Comparison of ENCODE assay signal across 12 cellular contexts in genomic region chr17:42522263-42522790, GRCh38. TPM values are rescaled to one million over a fixed set of nuclear protein-coding genes. Genes with fewer than 3 reads are reported as not detected.
DNase-seq lines count a peak whose midpoint lies in the region; ATAC-seq and TF ChIP-seq lines count a peak whose summit lies in the region.
"Had no signal": no experiment of that assay in that cellular context is flagged by ENCODE, and none has a peak within 500 bp of the region (broad histone marks: within the 10 kb centered on the region; RNA-seq: fewer than 3 reads in every experiment).

No MANE protein-coding gene starts in this region.

- H3K4me3 Mint-ChIP-seq in neural progenitor cell: no peak overlapping the region
- H3K4me3 Mint-ChIP-seq in T-helper 2 cell treated with Interferon-gamma antibody and Interleukin-4, amounts not matched to agents 5 μg/mL and 100 μg/mL, for 36 hours: no peak overlapping the region
- H3K4me3 Mint-ChIP-seq: activated naive CD8-positive, alpha-beta T cell treated with anti-CD3 and anti-CD28 coated beads, Interleukin-2, amount 50 U/mL, for 24 hours; CD4-positive, alpha-beta memory T cell had no signal

- H3K9me3 Mint-ChIP-seq in neural progenitor cell: no peaks in the 10 kb centered on the region
- no peaks in the 10 kb centered on the region for H3K9me3 Mint-ChIP-seq in T-helper 2 cell treated with Interferon-gamma antibody and Interleukin-4, amounts not matched to agents 5 μg/mL and 100 μg/mL, for 36 hours
- H3K9me3 Mint-ChIP-seq: activated naive CD8-positive, alpha-beta T cell treated with anti-CD3 and anti-CD28 coated beads, Interleukin-2, amount 50 U/mL, for 24 hours; CD4-positive, alpha-beta memory T cell had no signal

- no peak overlapping the region for H3K9ac ChIP-seq in neural progenitor cell

- ATAC-seq in thoracic aorta (ENCODE audit: insufficient number of reproducible peaks, low FRiP score, low read depth) (no peak), GM18498 (IDR thresholded peaks at IDR 0.05; ENCODE audit: unreplicated experiment) (no peak)
- ATAC-seq: activated naive CD8-positive, alpha-beta T cell treated with anti-CD3 and anti-CD28 coated beads, Interleukin-2, amount 50 U/mL, for 24 hours; mucosa of descending colon had no signal

- H3K27me3 ChIP-seq in SJSA1 (replicated peaks) (no peaks in the 10 kb centered on the region), esophagus (ENCODE audit: control insufficient read depth in 1 of 2, insufficient read depth in 2 of 2, low read length in 2 of 2) (no peaks in the 10 kb centered on the region), neural progenitor cell (no peaks in the 10 kb centered on the region), thoracic aorta (replicated peaks; ENCODE audit: insufficient read depth) (no peaks in the 10 kb centered on the region)

- H4K20me1 ChIP-seq in neural progenitor cell (ENCODE audit: low read depth): no peaks in the 10 kb centered on the region

- H3K36me3 ChIP-seq in SJSA1 (peaks cover 13% of the 10 kb centered on the region), esophagus (ENCODE audit: control insufficient read depth in 2 of 2, insufficient read depth in 2 of 2, low read length in 1 of 2) (peaks cover 0 to 10% of the 10 kb centered on the region in 2 donors), neural progenitor cell (no peaks in the 10 kb centered on the region), thoracic aorta (no peaks in the 10 kb centered on the region)

- TF ChIP-seq CTCF in neural progenitor cell (IDR thresholded peaks at IDR 0.05) (no peak), thoracic aorta (IDR thresholded peaks at IDR 0.05) (no peak)

- H3K27ac Mint-ChIP-seq in neural progenitor cell: peak overlapping the region; percentile 100
- no peak overlapping the region for H3K27ac Mint-ChIP-seq in T-helper 2 cell treated with Interferon-gamma antibody and Interleukin-4, amounts not matched to agents 5 μg/mL and 100 μg/mL, for 36 hours
- H3K27ac Mint-ChIP-seq: activated naive CD8-positive, alpha-beta T cell treated with anti-CD3 and anti-CD28 coated beads, Interleukin-2, amount 50 U/mL, for 24 hours had no signal

- WGBS in esophagus, 2 donors: 77 to 80% methylated on average over 9 of the region's 9 CpGs

- no peak overlapping the region for H2AFZ ChIP-seq in neural progenitor cell (replicated peaks)

- H3K27me3 Mint-ChIP-seq in neural progenitor cell (ENCODE audit: insufficient read depth, low read depth): peaks cover 10% of the 10 kb centered on the region
- H3K27me3 Mint-ChIP-seq in T-helper 2 cell treated with Interferon-gamma antibody and Interleukin-4, amounts not matched to agents 5 μg/mL and 100 μg/mL, for 36 hours (ENCODE audit: low read depth): peaks cover 8% of the 10 kb centered on the region
- H3K27me3 Mint-ChIP-seq: CD4-positive, alpha-beta memory T cell had no signal

- H3F3A ChIP-seq in neural progenitor cell (ENCODE audit: low read depth): peaks cover 17% of the 10 kb centered on the region

- H3K79me2 ChIP-seq in neural progenitor cell (ENCODE audit: low read depth): no peaks in the 10 kb centered on the region

- peaks cover 69% of the 10 kb centered on the region for H3K4me1 Mint-ChIP-seq in neural progenitor cell
- H3K4me1 Mint-ChIP-seq in T-helper 2 cell treated with Interferon-gamma antibody and Interleukin-4, amounts not matched to agents 5 μg/mL and 100 μg/mL, for 36 hours (ENCODE audit: low read depth): peaks cover 9% of the 10 kb centered on the region

- H3K27ac ChIP-seq in SJSA1 (peak overlapping the region; percentile 99; the same call in 1 of the 2 replicates), esophagus (ENCODE audit: low read depth in 2 of 2, low read length in 1 of 2) (peak overlapping the region; percentile 87 to 88), neural progenitor cell (no peak overlapping the region), thoracic aorta (peak overlapping the region; percentile 96)

- DNase-seq in SJSA1 (ENCODE audit: low read depth in 1 of 2, low spot score in 2 of 2) (no peak), neural progenitor cell (ENCODE audit: low spot score) (no peak), thoracic aorta (ENCODE audit: low spot score) (no peak), DMS79 (lab: John Stamatoyannopoulos, UW) (no peak)
- no peak for DNase-seq in activated CD4-positive, CD25-positive, alpha-beta regulatory T cell (lab: John Stamatoyannopoulos, UW)
- no peak for DNase-seq in T-helper 2 cell treated with Interferon-gamma antibody and Interleukin-4, amounts not matched to agents 5 μg/mL and 100 μg/mL, for 36 hours (ENCODE audit: low spot score)
- DNase-seq: activated naive CD8-positive, alpha-beta T cell treated with anti-CD3 and anti-CD28 coated beads, Interleukin-2, amount 50 U/mL, for 24 hours; CD4-positive, alpha-beta memory T cell; NCI-H226 had no signal

- H3K9me3 ChIP-seq in SJSA1 (replicated peaks) (no peaks in the 10 kb centered on the region), esophagus (ENCODE audit: control insufficient read depth in 2 of 2, insufficient read depth in 1 of 2, low read depth in 1 of 2, low read length in 1 of 2) (no peaks in the 10 kb centered on the region), neural progenitor cell (ENCODE audit: low read depth) (no peaks in the 10 kb centered on the region), thoracic aorta (no peaks in the 10 kb centered on the region)
- H3K9me3 ChIP-seq: mucosa of descending colon had no signal

- H3K4me1 ChIP-seq in SJSA1 (replicated peaks) (peaks cover 70% of the 10 kb centered on the region), esophagus (ENCODE audit: control insufficient read depth in 2 of 2, insufficient read depth in 2 of 2, low read length in 1 of 2) (peaks cover 4 to 29% of the 10 kb centered on the region in 2 donors), neural progenitor cell (peaks cover 21% of the 10 kb centered on the region), thoracic aorta (ENCODE audit: control insufficient read depth in 1 of 2, low read depth in 2 of 2) (peaks cover 59 to 99% of the 10 kb centered on the region in 2 donors)

- H3K36me3 Mint-ChIP-seq in neural progenitor cell: peaks cover 16% of the 10 kb centered on the region
- no peaks in the 10 kb centered on the region for H3K36me3 Mint-ChIP-seq in T-helper 2 cell treated with Interferon-gamma antibody and Interleukin-4, amounts not matched to agents 5 μg/mL and 100 μg/mL, for 36 hours (ENCODE audit: low read depth)

- H3K4me3 ChIP-seq in SJSA1 (no peak overlapping the region), esophagus (ENCODE audit: low read depth in 1 of 2, low read length in 2 of 2) (no peak overlapping the region), neural progenitor cell (no peak overlapping the region), thoracic aorta (no peak overlapping the region)
- H3K4me3 ChIP-seq: mucosa of descending colon had no signal

- H3K4me2 ChIP-seq in neural progenitor cell: no peak overlapping the region

RNA-seq across cellular contexts. Expression of gene NAGLU, which starts 13.7 kb away (rescaled TPM):
- total RNA-seq in SJSA1 (2014; rRNA removed; shearing (Covaris generic)): 16.2 and 26.8 TPM in 2 replicates
- 10 to 100 TPM; 17.6 to 18.8 TPM for polyA plus RNA-seq in esophagus
- total RNA-seq in neural progenitor cell (ENCODE audit: low replicate concordance): 6.2 and 24.7 TPM in 2 replicates
- 100 to 1,000 TPM in 1 of 2 donors, 10 to 100 TPM in 1; 86.7 to 130 TPM for total RNA-seq in thoracic aorta

RNA-seq across cellular contexts. Expression of gene HSD17B1, which starts 30.4 kb away (rescaled TPM):
- total RNA-seq in SJSA1 (2014; rRNA removed; shearing (Covaris generic)): 0.13 and 1.5 TPM in 2 replicates
- 1 to 10 TPM; 4.0 to 9.0 TPM for polyA plus RNA-seq in esophagus
- total RNA-seq in neural progenitor cell (ENCODE audit: low replicate concordance) (2.2 and 2.6 TPM in 2 replicates), thoracic aorta (1 to 10 TPM in 1 of 2 donors, under 1 TPM in 1; 0.14 to 2.8 TPM)

RNA-seq across cellular contexts. Expression of gene COASY, which starts 39.6 kb away (rescaled TPM):
- total RNA-seq in SJSA1 (2014; rRNA removed; shearing (Covaris generic)): 10.2 and 15.4 TPM in 2 replicates
- polyA plus RNA-seq in esophagus: 10 to 100 TPM; 58.2 to 62.1 TPM
- total RNA-seq in neural progenitor cell (ENCODE audit: low replicate concordance): 6.1 and 21.6 TPM in 2 replicates
- 10 to 100 TPM; 20.8 to 21.1 TPM for total RNA-seq in thoracic aorta

RNA-seq across cellular contexts. Expression of gene MLX, which starts 44.6 kb away (rescaled TPM):
- 20.1 and 35.0 TPM in 2 replicates for total RNA-seq in SJSA1 (2014; rRNA removed; shearing (Covaris generic))
- polyA plus RNA-seq in esophagus: 10 to 100 TPM; 36.8 to 38.3 TPM
- total RNA-seq in neural progenitor cell (ENCODE audit: low replicate concordance) (15.8 and 21.3 TPM in 2 replicates), thoracic aorta (10 to 100 TPM; 31.5 to 41.2 TPM)

RNA-seq across cellular contexts. Expression of gene PSMC3IP, which starts 55.2 kb away (rescaled TPM):
- total RNA-seq in SJSA1 (2014; rRNA removed; shearing (Covaris generic)): 18.4 and 22.3 TPM in 2 replicates
- 1 to 10 TPM; 6.4 to 7.2 TPM for polyA plus RNA-seq in esophagus
- total RNA-seq in neural progenitor cell (ENCODE audit: low replicate concordance): 22.8 and 23.7 TPM in 2 replicates
- 1 to 10 TPM in 1 of 2 donors, not detected in 1; 6.6 TPM for total RNA-seq in thoracic aorta
